8 cellular contexts compared by ENCODE assay signal in genomic region chr1:230426246-230427101, GRCh38. TPM values are rescaled to one million over a fixed set of nuclear protein-coding genes. Genes with fewer than 3 reads are reported as not detected.
A peak's percentile ranks its signal among the peaks of the same experiment; 100 is the strongest.
DNase-seq lines count a peak whose midpoint lies in the region; ATAC-seq, FAIRE-seq and TF ChIP-seq lines count a peak whose summit lies in the region.

A gene with protein sequence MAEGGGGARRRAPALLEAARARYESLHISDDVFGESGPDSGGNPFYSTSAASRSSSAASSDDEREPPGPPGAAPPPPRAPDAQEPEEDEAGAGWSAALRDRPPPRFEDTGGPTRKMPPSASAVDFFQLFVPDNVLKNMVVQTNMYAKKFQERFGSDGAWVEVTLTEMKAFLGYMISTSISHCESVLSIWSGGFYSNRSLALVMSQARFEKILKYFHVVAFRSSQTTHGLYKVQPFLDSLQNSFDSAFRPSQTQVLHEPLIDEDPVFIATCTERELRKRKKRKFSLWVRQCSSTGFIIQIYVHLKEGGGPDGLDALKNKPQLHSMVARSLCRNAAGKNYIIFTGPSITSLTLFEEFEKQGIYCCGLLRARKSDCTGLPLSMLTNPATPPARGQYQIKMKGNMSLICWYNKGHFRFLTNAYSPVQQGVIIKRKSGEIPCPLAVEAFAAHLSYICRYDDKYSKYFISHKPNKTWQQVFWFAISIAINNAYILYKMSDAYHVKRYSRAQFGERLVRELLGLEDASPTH (minus strand): TSS chr1:230426332. CDS start chr1:230425928, 404 bp downstream.

- H2AFZ ChIP-seq in PC-3 (ENCODE audit: low read length) (no peak within 1 kb of the TSS; the same call in 1 of the 2 replicates), neuron (ENCODE audit: low read depth, low read length) (peak within 1 kb of the TSS; percentile 73)

- 7% methylated on average over 10 of the region's 93 CpGs for WGBS in suprapubic skin

- H3K27me3 ChIP-seq in PC-3 (ENCODE audit: low read length) (peaks cover 86% of the 10 kb centered on the region), neuron (ENCODE audit: insufficient read depth, low read length) (no peaks in the 10 kb centered on the region), suprapubic skin (peaks cover 54% of the 10 kb centered on the region)

- no peaks in the 10 kb centered on the region for H3K9me2 ChIP-seq in PC-3 (replicated peaks; ENCODE audit: low read length)

- TF ChIP-seq EP300 in suprapubic skin (IDR thresholded peaks at IDR 0.05) = no peak

- no peak for TF ChIP-seq POLR2A in suprapubic skin (IDR thresholded peaks at IDR 0.05)

- peak within 1 kb of the TSS; percentile 70 for H3K4me2 ChIP-seq in PC-3 (ENCODE audit: low read length)

- H3K4me1 ChIP-seq in PC-3 (ENCODE audit: insufficient read depth, low read length) = no peaks in the 10 kb centered on the region
- H3K4me1 ChIP-seq in neuron (ENCODE audit: insufficient read depth, low read length) = peaks cover 66% of the 10 kb centered on the region
- H3K4me1 ChIP-seq in suprapubic skin = peaks cover 19% of the 10 kb centered on the region

- BruUV-seq in PC-3 (replicated peaks; lab: Mats Ljungman, UMichigan) = no TSS peak

- ATAC-seq in GM21526 (IDR thresholded peaks at IDR 0.05; ENCODE audit: low FRiP score, unreplicated experiment) (peak; percentile 87), PC-3 (peak; percentile 86)

- CTCF ChIA-PET in PC-3 (lab: Charles Lee) = no interaction called here

- POLR2A ChIA-PET in PC-3 (lab: Charles Lee; ENCODE audit: unreplicated experiment) = interaction anchor here (0.7 kb wide), 1 partner anchor 152 kb away, joined by 4 read pairs; no protein-coding TSS in a partner anchor

- intact Hi-C loops in PC-3 (cut with micrococcal nuclease) = no loop called here

- FAIRE-seq in D721Med (lab: Jason Lieb, UNC) = no peak

- no peaks in the 10 kb centered on the region for H3F3A ChIP-seq in PC-3 (ENCODE audit: low read length, unreplicated experiment)

- H3K36me3 ChIP-seq in PC-3 (ENCODE audit: low read depth, low read length) (no peaks in the 10 kb centered on the region), neuron (ENCODE audit: insufficient read depth, low read length) (no peaks in the 10 kb centered on the region), suprapubic skin (no peaks in the 10 kb centered on the region)

- peak; percentile 92 for DNase-seq in D721Med (ENCODE audit: insufficient read length, low spot score)
- DNase-seq in HuH-7.5 (ENCODE audit: low spot score) = peak; percentile 93
- DNase-seq in PC-3 = peak; percentile 80
- DNase-seq in activated T-helper 9 cell treated with anti-CD3 and anti-CD28 coated beads, Interleukin-2, amount 50 U/mL, for 16 hours (ENCODE audit: low read depth) = peak; percentile 12
- peak; percentile 43 to 76 for DNase-seq in foreskin fibroblast
- DNase-seq in suprapubic skin (ENCODE audit: low spot score in 2 of 2) = peak in 1 of 2 donors; percentile 68

- no peak within 1 kb of the TSS for H3K9ac ChIP-seq in PC-3 (ENCODE audit: low read length)

- no peaks in the 10 kb centered on the region for H4K20me1 ChIP-seq in PC-3 (ENCODE audit: low read length)

- H3K79me2 ChIP-seq in PC-3 (ENCODE audit: low read length) = no peaks in the 10 kb centered on the region

- no peak within 1 kb of the TSS for H3K27ac ChIP-seq in PC-3 (ENCODE audit: low read length)
- H3K27ac ChIP-seq in suprapubic skin = no peak within 1 kb of the TSS

- TF ChIP-seq CTCF in D721Med (IDR thresholded peaks at IDR 0.05; ENCODE audit: insufficient read depth, missing control alignments) (no peak), PC-3 (conservative IDR thresholded peaks at IDR 0.05; ENCODE audit: low read depth, low read length) (no peak), foreskin fibroblast (IDR thresholded peaks at IDR 0.05; ENCODE audit: low read depth, low read length) (no peak), suprapubic skin (IDR thresholded peaks at IDR 0.05) (no peak)

- H3K4me3 ChIP-seq in PC-3 (ENCODE audit: low read length) (peak within 1 kb of the TSS; percentile 52), foreskin fibroblast (ENCODE audit: low read depth in 1 of 2, low read length in 2 of 2) (peak within 1 kb of the TSS; percentile 38 to 43), neuron (ENCODE audit: low read length) (peak within 1 kb of the TSS; percentile 84), suprapubic skin (peak within 1 kb of the TSS; percentile 62)

- H3K9me3 ChIP-seq in PC-3 (ENCODE audit: low read length) = no peaks in the 10 kb centered on the region
- H3K9me3 ChIP-seq in neuron (ENCODE audit: low read length) = no peaks in the 10 kb centered on the region
- no peaks in the 10 kb centered on the region for H3K9me3 ChIP-seq in suprapubic skin

RNA-seq across cellular contexts. Expression of the gene that starts here (rescaled TPM):
- total RNA-seq in PC-3 (2014; rRNA removed) = under 0.01 TPM in 1 of 2 replicates, not detected in the other
- total RNA-seq in suprapubic skin = 1 to 10 TPM in 1 of 4 donors, under 1 TPM in 3; 0.16 to 1.4 (median 0.51) TPM

Comparison
In these comparisons a context has a peak if more than half of its experiments do, and no peak if none do; other contexts are left out.
1. Peak in DNase-seq, ATAC-seq, H3K4me3 ChIP-seq and H3K4me2 ChIP-seq in PC-3; RNA of the gene not detected or under 1 TPM.